ENCODE assay signal across 1 cellular context in genomic region chr10:13299437-13300287, GRCh38.
TF ChIP-seq lines count a peak whose summit lies in the region.

Gene PHYH, minus strand, starts transcription at chr10:13300064. Its CDS starts 22 bp downstream, at chr10:13300042.

TF ChIP-seq in HEK293, 187 proteins besides CTCF, POLR2A, EP300 and RAD21 (continued from another document and continues in another):
- TF ChIP-seq, protein P1, sequence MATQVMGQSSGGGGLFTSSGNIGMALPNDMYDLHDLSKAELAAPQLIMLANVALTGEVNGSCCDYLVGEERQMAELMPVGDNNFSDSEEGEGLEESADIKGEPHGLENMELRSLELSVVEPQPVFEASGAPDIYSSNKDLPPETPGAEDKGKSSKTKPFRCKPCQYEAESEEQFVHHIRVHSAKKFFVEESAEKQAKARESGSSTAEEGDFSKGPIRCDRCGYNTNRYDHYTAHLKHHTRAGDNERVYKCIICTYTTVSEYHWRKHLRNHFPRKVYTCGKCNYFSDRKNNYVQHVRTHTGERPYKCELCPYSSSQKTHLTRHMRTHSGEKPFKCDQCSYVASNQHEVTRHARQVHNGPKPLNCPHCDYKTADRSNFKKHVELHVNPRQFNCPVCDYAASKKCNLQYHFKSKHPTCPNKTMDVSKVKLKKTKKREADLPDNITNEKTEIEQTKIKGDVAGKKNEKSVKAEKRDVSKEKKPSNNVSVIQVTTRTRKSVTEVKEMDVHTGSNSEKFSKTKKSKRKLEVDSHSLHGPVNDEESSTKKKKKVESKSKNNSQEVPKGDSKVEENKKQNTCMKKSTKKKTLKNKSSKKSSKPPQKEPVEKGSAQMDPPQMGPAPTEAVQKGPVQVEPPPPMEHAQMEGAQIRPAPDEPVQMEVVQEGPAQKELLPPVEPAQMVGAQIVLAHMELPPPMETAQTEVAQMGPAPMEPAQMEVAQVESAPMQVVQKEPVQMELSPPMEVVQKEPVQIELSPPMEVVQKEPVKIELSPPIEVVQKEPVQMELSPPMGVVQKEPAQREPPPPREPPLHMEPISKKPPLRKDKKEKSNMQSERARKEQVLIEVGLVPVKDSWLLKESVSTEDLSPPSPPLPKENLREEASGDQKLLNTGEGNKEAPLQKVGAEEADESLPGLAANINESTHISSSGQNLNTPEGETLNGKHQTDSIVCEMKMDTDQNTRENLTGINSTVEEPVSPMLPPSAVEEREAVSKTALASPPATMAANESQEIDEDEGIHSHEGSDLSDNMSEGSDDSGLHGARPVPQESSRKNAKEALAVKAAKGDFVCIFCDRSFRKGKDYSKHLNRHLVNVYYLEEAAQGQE (tag by site-specific recombination; IDR thresholded peaks at IDR 0.05) = peak; percentile 68
- peak; percentile 79 for TF ChIP-seq GLIS1 (tag by site-specific recombination; IDR thresholded peaks at IDR 0.05)
- no peak; the same call in 1 of the 2 replicates for TF ChIP-seq ZBTB6 (tag by site-specific recombination; IDR thresholded peaks at IDR 0.05)
- TF ChIP-seq, protein P2, sequence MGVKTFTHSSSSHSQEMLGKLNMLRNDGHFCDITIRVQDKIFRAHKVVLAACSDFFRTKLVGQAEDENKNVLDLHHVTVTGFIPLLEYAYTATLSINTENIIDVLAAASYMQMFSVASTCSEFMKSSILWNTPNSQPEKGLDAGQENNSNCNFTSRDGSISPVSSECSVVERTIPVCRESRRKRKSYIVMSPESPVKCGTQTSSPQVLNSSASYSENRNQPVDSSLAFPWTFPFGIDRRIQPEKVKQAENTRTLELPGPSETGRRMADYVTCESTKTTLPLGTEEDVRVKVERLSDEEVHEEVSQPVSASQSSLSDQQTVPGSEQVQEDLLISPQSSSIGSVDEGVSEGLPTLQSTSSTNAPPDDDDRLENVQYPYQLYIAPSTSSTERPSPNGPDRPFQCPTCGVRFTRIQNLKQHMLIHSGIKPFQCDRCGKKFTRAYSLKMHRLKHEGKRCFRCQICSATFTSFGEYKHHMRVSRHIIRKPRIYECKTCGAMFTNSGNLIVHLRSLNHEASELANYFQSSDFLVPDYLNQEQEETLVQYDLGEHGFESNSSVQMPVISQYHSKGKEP (tag by site-specific recombination; IDR thresholded peaks at IDR 0.05) = no peak
- 0 out of 2 replicates have a peak, but pooled peaks have one; percentile 12 for TF ChIP-seq ZNF202 (tag by site-specific recombination; IDR thresholded peaks at IDR 0.05; ENCODE audit: borderline replicate concordance)
- TF ChIP-seq, protein P3, sequence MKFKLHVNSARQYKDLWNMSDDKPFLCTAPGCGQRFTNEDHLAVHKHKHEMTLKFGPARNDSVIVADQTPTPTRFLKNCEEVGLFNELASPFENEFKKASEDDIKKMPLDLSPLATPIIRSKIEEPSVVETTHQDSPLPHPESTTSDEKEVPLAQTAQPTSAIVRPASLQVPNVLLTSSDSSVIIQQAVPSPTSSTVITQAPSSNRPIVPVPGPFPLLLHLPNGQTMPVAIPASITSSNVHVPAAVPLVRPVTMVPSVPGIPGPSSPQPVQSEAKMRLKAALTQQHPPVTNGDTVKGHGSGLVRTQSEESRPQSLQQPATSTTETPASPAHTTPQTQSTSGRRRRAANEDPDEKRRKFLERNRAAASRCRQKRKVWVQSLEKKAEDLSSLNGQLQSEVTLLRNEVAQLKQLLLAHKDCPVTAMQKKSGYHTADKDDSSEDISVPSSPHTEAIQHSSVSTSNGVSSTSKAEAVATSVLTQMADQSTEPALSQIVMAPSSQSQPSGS (tag by site-specific recombination; IDR thresholded peaks at IDR 0.05; ENCODE audit: low read depth) = no peak
- TF ChIP-seq ZNF837 (tag by site-specific recombination; IDR thresholded peaks at IDR 0.05) = no peak
- no peak for TF ChIP-seq ZNF510 (tag by site-specific recombination; IDR thresholded peaks at IDR 0.05; ENCODE audit: insufficient replicate concordance)
- TF ChIP-seq BCL11A (tag by site-specific recombination; IDR thresholded peaks at IDR 0.05; ENCODE audit: low read depth) = peak; percentile 20; the same call in 1 of the 2 replicates
- no peak for TF ChIP-seq ZNF132 (tag by site-specific recombination; IDR thresholded peaks at IDR 0.05; ENCODE audit: borderline replicate concordance)
- TF ChIP-seq ZNF350 (tag by site-specific recombination; IDR thresholded peaks at IDR 0.05) = no peak
- no peak for TF ChIP-seq ZNF623 (tag by site-specific recombination; IDR thresholded peaks at IDR 0.05)
- no peak for TF ChIP-seq GFI1B (tag by site-specific recombination; IDR thresholded peaks at IDR 0.05)
- no peak for TF ChIP-seq TSHZ1 (tag by site-specific recombination; IDR thresholded peaks at IDR 0.05; ENCODE audit: borderline replicate concordance)
- no peak for TF ChIP-seq ZNF114 (tag by site-specific recombination; IDR thresholded peaks at IDR 0.05)
- no peak for TF ChIP-seq ZNF266 (tag by site-specific recombination; IDR thresholded peaks at IDR 0.05; ENCODE audit: low read depth)
- no peak for TF ChIP-seq ZNF362 (tag by site-specific recombination; IDR thresholded peaks at IDR 0.05)
- no peak for TF ChIP-seq ZNF239 (tag by site-specific recombination; IDR thresholded peaks at IDR 0.05)
- peak; percentile 92 for TF ChIP-seq ZNF561 (tag by site-specific recombination; IDR thresholded peaks at IDR 0.05; ENCODE audit: borderline replicate concordance)
- no peak for TF ChIP-seq SETDB1 (IDR thresholded peaks at IDR 0.05; ENCODE audit: insufficient read length, low read length)
- no peak for TF ChIP-seq MYNN (tag by site-specific recombination; IDR thresholded peaks at IDR 0.05; ENCODE audit: borderline replicate concordance)
- TF ChIP-seq ZNF664 (tag by site-specific recombination; IDR thresholded peaks at IDR 0.05) = no peak
- TF ChIP-seq ZNF549 (tag by site-specific recombination; IDR thresholded peaks at IDR 0.05) = no peak
- no peak for TF ChIP-seq ZNF529 (tag by site-specific recombination; IDR thresholded peaks at IDR 0.05; ENCODE audit: insufficient replicate concordance)
- no peak for TF ChIP-seq TCF7L2 (IDR thresholded peaks at IDR 0.05; ENCODE audit: borderline replicate concordance, low read depth, low read length)
- no peak for TF ChIP-seq PRDM4 (tag by site-specific recombination; IDR thresholded peaks at IDR 0.05)
- TF ChIP-seq MZF1 (tag by site-specific recombination; IDR thresholded peaks at IDR 0.05; ENCODE audit: borderline replicate concordance) = no peak
- TF ChIP-seq ZNF335 (tag by site-specific recombination; conservative IDR thresholded peaks at IDR 0.05) = peak; percentile 97
- TF ChIP-seq ZNF311 (tag by site-specific recombination; IDR thresholded peaks at IDR 0.05; ENCODE audit: borderline replicate concordance) = no peak
- no peak for TF ChIP-seq SCRT1 (tag by site-specific recombination; IDR thresholded peaks at IDR 0.05; ENCODE audit: borderline replicate concordance)
- no peak for TF ChIP-seq ZNF214 (tag by site-specific recombination; IDR thresholded peaks at IDR 0.05; ENCODE audit: borderline replicate concordance)
- no peak; the same call in 1 of the 2 replicates for TF ChIP-seq ZNF223 (tag by site-specific recombination; IDR thresholded peaks at IDR 0.05)
- TF ChIP-seq ZNF48 (tag by site-specific recombination; IDR thresholded peaks at IDR 0.05) = no peak
- no peak for TF ChIP-seq ZNF621 (tag by site-specific recombination; IDR thresholded peaks at IDR 0.05)
- 0 out of 2 replicates have a peak, but pooled peaks have one; percentile 54 for TF ChIP-seq YY1 (tag by site-specific recombination; IDR thresholded peaks at IDR 0.05)
- TF ChIP-seq ZNF184 (tag by site-specific recombination; IDR thresholded peaks at IDR 0.05) = no peak
- 0 out of 2 replicates have a peak, but pooled peaks have one; percentile 15 for TF ChIP-seq ZNF843 (tag by site-specific recombination; IDR thresholded peaks at IDR 0.05)
- TF ChIP-seq ZNF175 (tag by site-specific recombination; IDR thresholded peaks at IDR 0.05) = no peak
- peak; percentile 34; the same call in 1 of the 2 replicates for TF ChIP-seq HOXC10 (CRISPR knock-in tag; IDR thresholded peaks at IDR 0.05)
- TF ChIP-seq, protein P4, sequence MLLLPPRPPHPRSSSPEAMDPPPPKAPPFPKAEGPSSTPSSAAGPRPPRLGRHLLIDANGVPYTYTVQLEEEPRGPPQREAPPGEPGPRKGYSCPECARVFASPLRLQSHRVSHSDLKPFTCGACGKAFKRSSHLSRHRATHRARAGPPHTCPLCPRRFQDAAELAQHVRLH (tag by site-specific recombination; IDR thresholded peaks at IDR 0.05) = no peak
- TF ChIP-seq ZNF341 (tag by site-specific recombination; IDR thresholded peaks at IDR 0.05; ENCODE audit: low read depth) = no peak
- TF ChIP-seq ZFP41 (tag by site-specific recombination; IDR thresholded peaks at IDR 0.05; ENCODE audit: borderline replicate concordance) = no peak
- peak; percentile 33; the same call in 1 of the 2 replicates for TF ChIP-seq ZFP69B (tag by site-specific recombination; IDR thresholded peaks at IDR 0.05)
- TF ChIP-seq ZNF792 (tag by site-specific recombination; IDR thresholded peaks at IDR 0.05) = no peak
- no peak for TF ChIP-seq ZNF174 (tag by site-specific recombination; IDR thresholded peaks at IDR 0.05)
- no peak for TF ChIP-seq HOXA7 (CRISPR knock-in tag; IDR thresholded peaks at IDR 0.05; ENCODE audit: borderline replicate concordance)
- TF ChIP-seq PRDM1 (tag by site-specific recombination; IDR thresholded peaks at IDR 0.05) = no peak
- peak; percentile 35 for TF ChIP-seq ZXDB (tag by site-specific recombination; IDR thresholded peaks at IDR 0.05)
- no peak for TF ChIP-seq SALL2 (tag by site-specific recombination; IDR thresholded peaks at IDR 0.05; ENCODE audit: borderline replicate concordance)
- TF ChIP-seq ZNF777 (tag by site-specific recombination; IDR thresholded peaks at IDR 0.05; ENCODE audit: borderline replicate concordance) = no peak
- no peak for TF ChIP-seq PRDM6 (tag by site-specific recombination; IDR thresholded peaks at IDR 0.05)
- no peak for TF ChIP-seq ZNF140 (tag by site-specific recombination; IDR thresholded peaks at IDR 0.05)
- no peak for TF ChIP-seq ZNF626 (tag by site-specific recombination; IDR thresholded peaks at IDR 0.05)
